Comparison of ENCODE assay signal across 8 cellular contexts in genomic region chr1:235642943-235643371, GRCh38. TPM values are rescaled to one million over a fixed set of nuclear protein-coding genes. Genes with fewer than 3 reads are reported as not detected.
DNase-seq lines count a peak whose midpoint lies in the region; ATAC-seq and TF ChIP-seq lines count a peak whose summit lies in the region.
"Had no signal": no experiment of that assay in that cellular context is flagged by ENCODE, and none has a peak within 500 bp of the region (broad histone marks: within the 10 kb centered on the region; RNA-seq: fewer than 3 reads in every experiment).

No MANE protein-coding gene starts in this region.

- H3K27ac ChIP-seq in CD4-positive, alpha-beta memory T cell (ENCODE audit: low read depth, low read length) = peak overlapping the region; percentile 66
- H3K27ac ChIP-seq in GM23338 (ENCODE audit: low read depth) = peak overlapping the region; percentile 73
- H3K27ac ChIP-seq: left ventricle myocardium inferior had no signal

- no peaks in the 10 kb centered on the region for H3K9me3 Mint-ChIP-seq in CD4-positive, alpha-beta memory T cell
- H3K9me3 Mint-ChIP-seq in GM23338 = no peaks in the 10 kb centered on the region
- no peaks in the 10 kb centered on the region for H3K9me3 Mint-ChIP-seq in activated T-helper 2 cell treated with anti-CD3 and anti-CD28 coated beads, Interferon-gamma antibody, Interleukin-2, Interleukin-4, amounts not matched to agents 10 μg/mL and 5 μg/mL and 100 μg/mL, durations not matched to agents 14 hours and 24 hours and 36 hours

- H3K27ac Mint-ChIP-seq in CD4-positive, alpha-beta memory T cell = peak overlapping the region; percentile 85 to 99 (median 95)
- peak overlapping the region; percentile 68 for H3K27ac Mint-ChIP-seq in GM23338
- peak overlapping the region; percentile 95 for H3K27ac Mint-ChIP-seq in activated T-helper 2 cell treated with anti-CD3 and anti-CD28 coated beads, Interferon-gamma antibody, Interleukin-2, Interleukin-4, amounts not matched to agents 10 μg/mL and 5 μg/mL and 100 μg/mL, durations not matched to agents 14 hours and 24 hours and 36 hours

- peaks cover 26% of the 10 kb centered on the region for H4K20me1 ChIP-seq in GM23338 (replicated peaks; ENCODE audit: insufficient read depth)

- H2AFZ ChIP-seq in GM23338 = no peak overlapping the region

- H3K4me2 ChIP-seq in GM23338 = peak overlapping the region; percentile 65

- no peaks in the 10 kb centered on the region for H3K9me3 ChIP-seq in CD4-positive, alpha-beta memory T cell (ENCODE audit: control insufficient read depth in 1 of 2, low read length in 2 of 2)
- no peaks in the 10 kb centered on the region for H3K9me3 ChIP-seq in mucosa of descending colon
- H3K9me3 ChIP-seq: left ventricle myocardium inferior had no signal

- H3K9me2 ChIP-seq in GM23338 (ENCODE audit: insufficient read depth) = peaks cover 3% of the 10 kb centered on the region; the same call in 1 of the 2 replicates

- 0 out of 2 replicates have a peak, but pooled peaks cover 3% of the 10 kb centered on the region for H3F3A ChIP-seq in GM23338 (replicated peaks; ENCODE audit: low read depth)

- ATAC-seq in GM23338 (peak; percentile 86), mucosa of descending colon (peak; percentile 22), GM21529 (IDR thresholded peaks at IDR 0.05; ENCODE audit: unreplicated experiment) (no peak), GM21360 (IDR thresholded peaks at IDR 0.05; ENCODE audit: unreplicated experiment) (no peak)

- no peak overlapping the region for H3K4me3 ChIP-seq in CD4-positive, alpha-beta memory T cell (ENCODE audit: low read length in 2 of 2)
- H3K4me3 ChIP-seq in GM23338 = no peak overlapping the region
- H3K4me3 ChIP-seq in mucosa of descending colon = no peak overlapping the region
- H3K4me3 ChIP-seq: left ventricle myocardium inferior had no signal

- intact Hi-C loops in CD4-positive, alpha-beta memory T cell (cut with micrococcal nuclease) = loop anchor here (2.0 to 5.0 kb wide), 2 partner anchors 141 to 356 kb away; partner anchors contain the start of gene B3GALNT2
- intact Hi-C loops in activated T-helper 2 cell treated with anti-CD3 and anti-CD28 coated beads, Interferon-gamma antibody, Interleukin-2, Interleukin-4, amounts not matched to agents 10 μg/mL and 5 μg/mL and 100 μg/mL, durations not matched to agents 14 hours and 24 hours and 36 hours (cut with micrococcal nuclease) = loop anchor here (1.0 to 10.0 kb wide), 8 partner anchors 54 to 753 kb away; partner anchors contain the start of genes B3GALNT2 and RBM34
- intact Hi-C loops in mucosa of descending colon (cut with DNase I, micrococcal nuclease) = no loop called here

- H3K4me1 Mint-ChIP-seq in CD4-positive, alpha-beta memory T cell = peaks cover 18 to 39% (median 27%) of the 10 kb centered on the region in 4 donors
- H3K4me1 Mint-ChIP-seq in GM23338 = peaks cover 61% of the 10 kb centered on the region
- peaks cover 77% of the 10 kb centered on the region for H3K4me1 Mint-ChIP-seq in activated T-helper 2 cell treated with anti-CD3 and anti-CD28 coated beads, Interferon-gamma antibody, Interleukin-2, Interleukin-4, amounts not matched to agents 10 μg/mL and 5 μg/mL and 100 μg/mL, durations not matched to agents 14 hours and 24 hours and 36 hours (ENCODE audit: low read depth)

- peaks cover 0 to 6% of the 10 kb centered on the region in 2 donors for H3K27me3 Mint-ChIP-seq in CD4-positive, alpha-beta memory T cell
- peaks cover 9% of the 10 kb centered on the region for H3K27me3 Mint-ChIP-seq in GM23338 (ENCODE audit: insufficient read depth, low read depth, poor library complexity)
- peaks cover 14% of the 10 kb centered on the region for H3K27me3 Mint-ChIP-seq in activated T-helper 2 cell treated with anti-CD3 and anti-CD28 coated beads, Interferon-gamma antibody, Interleukin-2, Interleukin-4, amounts not matched to agents 10 μg/mL and 5 μg/mL and 100 μg/mL, durations not matched to agents 14 hours and 24 hours and 36 hours (ENCODE audit: low read depth)

- peaks cover 23% of the 10 kb centered on the region for H3K4me1 ChIP-seq in CD4-positive, alpha-beta memory T cell (ENCODE audit: insufficient read depth, low read length)
- peaks cover 35% of the 10 kb centered on the region for H3K4me1 ChIP-seq in GM23338 (ENCODE audit: insufficient read depth)
- H3K4me1 ChIP-seq in mucosa of descending colon (ENCODE audit: low read depth) = no peaks in the 10 kb centered on the region

- POLR2A ChIA-PET in CD4-positive, alpha-beta memory T cell (lab: Charles Lee; ENCODE audit: partially characterized antibody) = interaction anchor here (0.6 to 1.5 kb wide), 3 partner anchors 32 to 332 kb away, joined by 3 to 4 read pairs (median 3); no protein-coding TSS in a partner anchor

- no peaks in the 10 kb centered on the region for H3K36me3 ChIP-seq in CD4-positive, alpha-beta memory T cell (ENCODE audit: insufficient read depth, low read length)
- H3K36me3 ChIP-seq in GM23338 (ENCODE audit: insufficient read depth) = no peaks in the 10 kb centered on the region
- no peaks in the 10 kb centered on the region for H3K36me3 ChIP-seq in mucosa of descending colon (ENCODE audit: low read depth)
- H3K36me3 ChIP-seq: left ventricle myocardium inferior had no signal

- H3K79me2 ChIP-seq in GM23338 (replicated peaks; ENCODE audit: insufficient read depth) = peaks cover 98% of the 10 kb centered on the region

- TF ChIP-seq CTCF in GM23338 (conservative IDR thresholded peaks at IDR 0.05; ENCODE audit: low read depth in 2 of 2) (0 out of 4 replicates have a peak, but pooled peaks of 1 of the 2 experiments have one; percentile 17), mucosa of descending colon (IDR thresholded peaks at IDR 0.05) (no peak)

- no peak for DNase-seq in CD4-positive, alpha-beta memory T cell
- DNase-seq in GM23338 (ENCODE audit: low spot score) = peak; percentile 69
- no peak for DNase-seq in activated T-helper 2 cell treated with anti-CD3 and anti-CD28 coated beads, Interferon-gamma antibody, Interleukin-2, Interleukin-4, amounts not matched to agents 10 μg/mL and 5 μg/mL and 100 μg/mL, durations not matched to agents 14 hours and 24 hours and 36 hours (ENCODE audit: low spot score)
- DNase-seq in mucosa of descending colon = no peak
- DNase-seq in NCI-H526 treated with DMSO at 0.1 percent for 48 hours (lab: John Stamatoyannopoulos, UW) = no peak
- DNase-seq: left ventricle myocardium inferior had no signal

- peak overlapping the region in 7 of 8 donors; percentile 70 to 94 (median 88) for H3K4me3 Mint-ChIP-seq in CD4-positive, alpha-beta memory T cell
- peak overlapping the region; percentile 6; the same call in 2 of the 3 replicates for H3K4me3 Mint-ChIP-seq in GM23338
- peak overlapping the region; percentile 65 for H3K4me3 Mint-ChIP-seq in activated T-helper 2 cell treated with anti-CD3 and anti-CD28 coated beads, Interferon-gamma antibody, Interleukin-2, Interleukin-4, amounts not matched to agents 10 μg/mL and 5 μg/mL and 100 μg/mL, durations not matched to agents 14 hours and 24 hours and 36 hours (ENCODE audit: low read depth)

- CTCF ChIA-PET in CD4-positive, alpha-beta memory T cell (lab: Charles Lee; ENCODE audit: partially characterized antibody) = no interaction called here

- H3K27me3 ChIP-seq in CD4-positive, alpha-beta memory T cell (ENCODE audit: insufficient read depth, low read length) = peaks cover 2% of the 10 kb centered on the region
- H3K27me3 ChIP-seq in GM23338 (ENCODE audit: insufficient read depth) = no peaks in the 10 kb centered on the region

- peaks cover 0 to 2% of the 10 kb centered on the region in 2 donors for H3K36me3 Mint-ChIP-seq in CD4-positive, alpha-beta memory T cell
- H3K36me3 Mint-ChIP-seq in GM23338 (ENCODE audit: low read depth) = no peaks in the 10 kb centered on the region; the same call in 2 of the 3 replicates
- peaks cover 68% of the 10 kb centered on the region for H3K36me3 Mint-ChIP-seq in activated T-helper 2 cell treated with anti-CD3 and anti-CD28 coated beads, Interferon-gamma antibody, Interleukin-2, Interleukin-4, amounts not matched to agents 10 μg/mL and 5 μg/mL and 100 μg/mL, durations not matched to agents 14 hours and 24 hours and 36 hours (ENCODE audit: low read depth)

TF ChIP-seq in GM23338, 12 proteins besides CTCF, POLR2A, EP300 and RAD21 (continues in another document):
- TF ChIP-seq ETS1 (IDR thresholded peaks at IDR 0.05) = no peak
- no peak for TF ChIP-seq ZNF331 (CRISPR knock-in tag; IDR thresholded peaks at IDR 0.05; ENCODE audit: low read depth)

RNA-seq across cellular contexts. Expression of gene GNG4, which starts 6.6 kb away (rescaled TPM):
- total RNA-seq in CD4-positive, alpha-beta memory T cell = under 1 TPM in 1 of 2 experiments, not detected in 1; 0.19 TPM
- polyA plus RNA-seq in CD4-positive, alpha-beta memory T cell = not detected
- total RNA-seq in GM23338 (2014; rRNA removed; shearing (Covaris generic)) = 49.2 and 53.5 TPM in 2 replicates
- polyA plus RNA-seq in GM23338 (2016; fragmentation: Nextera tagmentation; extraction: Ambion mirVana) = 37.9 and 40.2 TPM in 2 replicates
- 167 and 170 TPM in 2 replicates for total RNA-seq in activated T-helper 2 cell treated with anti-CD3 and anti-CD28 coated beads, Interferon-gamma antibody, Interleukin-2, Interleukin-4, amounts not matched to agents 10 μg/mL and 5 μg/mL and 100 μg/mL, durations not matched to agents 14 hours and 24 hours and 36 hours
- total RNA-seq in mucosa of descending colon = 1 to 10 TPM; 2.9 to 7.7 (median 4.6) TPM

Comparison
In these comparisons a context has a peak if more than half of its experiments do, and no peak if none do; other contexts are left out.
1. H3K4me3 Mint-ChIP-seq: peak in every context shown above with its lines; median percentile 88 in CD4-positive, alpha-beta memory T cell; 65 in activated T-helper 2 cell treated with anti-CD3 and anti-CD28 coated beads, Interferon-gamma antibody, Interleukin-2, Interleukin-4, amounts not matched to agents 10 μg/mL and 5 μg/mL and 100 μg/mL, durations not matched to agents 14 hours and 24 hours and 36 hours; 6 in GM23338.
2. ATAC-seq: peak in GM23338 (single experiment) and mucosa of descending colon (single experiment); none in GM21529 (single experiment) and GM21360 (single experiment).
3. intact Hi-C loops: an anchor here in CD4-positive, alpha-beta memory T cell (2.0 to 5.0 kb wide) and activated T-helper 2 cell treated with anti-CD3 and anti-CD28 coated beads, Interferon-gamma antibody, Interleukin-2, Interleukin-4, amounts not matched to agents 10 μg/mL and 5 μg/mL and 100 μg/mL, durations not matched to agents 14 hours and 24 hours and 36 hours (1.0 to 10.0 kb wide); none called in mucosa of descending colon.
4. Peak in every context shown above with its lines, with median percentiles within 50 percentile points of each other: H3K27ac Mint-ChIP-seq.